ENCODE assay signal across 1 cellular context in the genomic region with DNA sequence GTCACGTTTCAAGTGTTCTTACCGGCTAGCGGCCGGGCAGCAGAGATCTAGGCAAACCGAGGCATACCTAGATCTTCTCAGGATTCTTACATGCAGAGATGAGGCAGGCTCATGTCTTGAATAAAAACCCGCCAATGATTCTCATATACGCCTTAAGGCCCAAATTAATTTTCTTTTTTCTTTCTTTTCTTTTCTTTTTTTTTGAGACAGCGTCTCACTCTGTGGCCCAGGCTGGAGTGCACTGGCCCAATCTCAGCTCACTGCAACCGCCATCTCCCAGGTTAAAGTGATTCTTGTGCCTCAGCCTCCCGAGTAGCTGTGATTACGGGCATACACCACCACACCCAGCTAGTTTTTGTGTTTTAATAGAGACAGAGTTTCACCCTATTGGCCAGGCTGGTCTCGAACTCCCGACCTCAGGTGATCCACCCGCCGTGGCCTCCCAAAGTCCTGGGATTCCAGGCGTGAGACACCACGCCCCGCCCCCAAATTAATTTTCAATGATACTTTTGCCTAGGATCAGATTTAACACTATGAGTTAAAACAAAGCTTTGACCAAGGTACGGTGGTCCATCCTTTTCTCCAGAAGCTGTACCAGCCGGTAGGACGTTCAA.
TF ChIP-seq lines count a peak whose summit lies in the region.

No MANE protein-coding gene starts in this region.

TF ChIP-seq in GM12878, 131 proteins besides CTCF, POLR2A, EP300 and RAD21 (continued from another document):
- TF ChIP-seq ZNF592 (IDR thresholded peaks at IDR 0.05) (no peak), IKZF1 (conservative IDR thresholded peaks at IDR 0.05) (0 out of 2 replicates have a peak, but pooled peaks have one; percentile 21), MLLT1 (IDR thresholded peaks at IDR 0.05) (peak; percentile 84), IKZF2 (IDR thresholded peaks at IDR 0.05) (0 out of 4 replicates have a peak, but pooled peaks of 1 of the 2 experiments have one; percentile 23), ZBTB33 (IDR thresholded peaks at IDR 0.05) (peak; percentile 73; the same call in 1 of the 2 replicates)
- TF ChIP-seq, protein P1, sequence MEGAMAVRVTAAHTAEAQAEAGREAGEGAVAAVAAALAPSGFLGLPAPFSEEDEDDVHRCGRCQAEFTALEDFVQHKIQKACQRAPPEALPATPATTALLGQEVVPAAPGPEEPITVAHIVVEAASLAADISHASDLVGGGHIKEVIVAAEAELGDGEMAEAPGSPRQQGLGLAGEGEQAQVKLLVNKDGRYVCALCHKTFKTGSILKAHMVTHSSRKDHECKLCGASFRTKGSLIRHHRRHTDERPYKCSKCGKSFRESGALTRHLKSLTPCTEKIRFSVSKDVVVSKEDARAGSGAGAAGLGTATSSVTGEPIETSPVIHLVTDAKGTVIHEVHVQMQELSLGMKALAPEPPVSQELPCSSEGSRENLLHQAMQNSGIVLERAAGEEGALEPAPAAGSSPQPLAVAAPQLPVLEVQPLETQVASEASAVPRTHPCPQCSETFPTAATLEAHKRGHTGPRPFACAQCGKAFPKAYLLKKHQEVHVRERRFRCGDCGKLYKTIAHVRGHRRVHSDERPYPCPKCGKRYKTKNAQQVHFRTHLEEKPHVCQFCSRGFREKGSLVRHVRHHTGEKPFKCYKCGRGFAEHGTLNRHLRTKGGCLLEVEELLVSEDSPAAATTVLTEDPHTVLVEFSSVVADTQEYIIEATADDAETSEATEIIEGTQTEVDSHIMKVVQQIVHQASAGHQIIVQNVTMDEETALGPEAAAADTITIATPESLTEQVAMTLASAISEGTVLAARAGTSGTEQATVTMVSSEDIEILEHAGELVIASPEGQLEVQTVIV (IDR thresholded peaks at IDR 0.05; ENCODE audit: borderline replicate concordance, partially characterized antibody) = no peak
TF ChIP-seq in GM12878: peak in this region for 4.
